ENCODE assay signal across 12 cellular contexts in genomic region chr7:123712619-123713018, GRCh38. TPM values are rescaled to one million over a fixed set of nuclear protein-coding genes. Genes with fewer than 3 reads are reported as not detected.
DNase-seq lines count a peak whose midpoint lies in the region; ATAC-seq lines count a peak whose summit lies in the region.
"Had no signal": no experiment of that assay in that cellular context is flagged by ENCODE, and none has a peak within 500 bp of the region (broad histone marks: within the 10 kb centered on the region; RNA-seq: fewer than 3 reads in every experiment).

No MANE protein-coding gene starts in this region.

- POLR2A ChIA-PET in naive thymus-derived CD4-positive, alpha-beta T cell (lab: Charles Lee), result no interaction called here

- H3K27me3 ChIP-seq in naive thymus-derived CD4-positive, alpha-beta T cell (ENCODE audit: control insufficient read depth in 2 of 2, insufficient read depth in 2 of 2, low read length in 2 of 2), result no peaks in the 10 kb centered on the region

- peaks cover 59% of the 10 kb centered on the region for H3K4me1 Mint-ChIP-seq in activated T-helper 1 cell treated with anti-CD3 and anti-CD28 coated beads, Interleukin-12 subunit alpha, Interleukin-12 subunit beta, Interleukin-2, Interleukin-4 antibody, amounts not matched to agents 30 ng/mL and 10 ng/mL and 1 ng/mL, durations not matched to agents 14 hours and 24 hours and 36 hours (ENCODE audit: low read depth)
- peaks cover 37 to 72% (median 69%) of the 10 kb centered on the region in 7 donors for H3K4me1 Mint-ChIP-seq in naive thymus-derived CD4-positive, alpha-beta T cell

- H3K4me1 ChIP-seq in naive thymus-derived CD4-positive, alpha-beta T cell (ENCODE audit: control insufficient read depth in 2 of 2, insufficient read depth in 2 of 2, low read length in 2 of 2), result peaks cover 0 to 27% of the 10 kb centered on the region in 2 donors

- H3K4me3 ChIP-seq in naive thymus-derived CD4-positive, alpha-beta T cell (ENCODE audit: low read length), result no peak overlapping the region
- H3K4me3 ChIP-seq: lung had no signal

- H3K4me3 Mint-ChIP-seq in activated T-helper 1 cell treated with anti-CD3 and anti-CD28 coated beads, Interleukin-12 subunit alpha, Interleukin-12 subunit beta, Interleukin-2, Interleukin-4 antibody, amounts not matched to agents 30 ng/mL and 10 ng/mL and 1 ng/mL, durations not matched to agents 14 hours and 24 hours and 36 hours, result no peak overlapping the region
- H3K4me3 Mint-ChIP-seq in naive thymus-derived CD4-positive, alpha-beta T cell, result peak overlapping the region in 6 of 10 donors; percentile 3 to 67 (median 38)
- H3K4me3 Mint-ChIP-seq: activated B cell treated with CpG ODN at 0.5 μM for 24 hours had no signal

- ATAC-seq in HG03095 (IDR thresholded peaks at IDR 0.05; ENCODE audit: unreplicated experiment) (peak; percentile 36), HG03139 (IDR thresholded peaks at IDR 0.05; ENCODE audit: unreplicated experiment) (no peak)
- ATAC-seq in naive thymus-derived CD4-positive, alpha-beta T cell, result no peak

- peaks cover 13% of the 10 kb centered on the region for H3K36me3 Mint-ChIP-seq in activated T-helper 1 cell treated with anti-CD3 and anti-CD28 coated beads, Interleukin-12 subunit alpha, Interleukin-12 subunit beta, Interleukin-2, Interleukin-4 antibody, amounts not matched to agents 30 ng/mL and 10 ng/mL and 1 ng/mL, durations not matched to agents 14 hours and 24 hours and 36 hours (ENCODE audit: low read depth)
- H3K36me3 Mint-ChIP-seq in naive thymus-derived CD4-positive, alpha-beta T cell, result peaks cover 0 to 28% (median 16%) of the 10 kb centered on the region in 5 donors

- H3K9me3 Mint-ChIP-seq in activated T-helper 1 cell treated with anti-CD3 and anti-CD28 coated beads, Interleukin-12 subunit alpha, Interleukin-12 subunit beta, Interleukin-2, Interleukin-4 antibody, amounts not matched to agents 30 ng/mL and 10 ng/mL and 1 ng/mL, durations not matched to agents 14 hours and 24 hours and 36 hours, result no peaks in the 10 kb centered on the region
- no peaks in the 10 kb centered on the region for H3K9me3 Mint-ChIP-seq in naive thymus-derived CD4-positive, alpha-beta T cell
- H3K9me3 Mint-ChIP-seq: activated B cell treated with CpG ODN at 0.5 μM for 24 hours had no signal

- CTCF ChIA-PET in naive thymus-derived CD4-positive, alpha-beta T cell (lab: Charles Lee), result interaction anchor here (1.2 kb wide), 1 partner anchor 218 kb away, joined by 3 read pairs; no protein-coding TSS in a partner anchor

- H3K9me3 ChIP-seq in naive thymus-derived CD4-positive, alpha-beta T cell (ENCODE audit: control insufficient read depth in 2 of 3, low read length in 3 of 3), result no peaks in the 10 kb centered on the region

- peak overlapping the region; percentile 9 for H3K27ac Mint-ChIP-seq in activated T-helper 1 cell treated with anti-CD3 and anti-CD28 coated beads, Interleukin-12 subunit alpha, Interleukin-12 subunit beta, Interleukin-2, Interleukin-4 antibody, amounts not matched to agents 30 ng/mL and 10 ng/mL and 1 ng/mL, durations not matched to agents 14 hours and 24 hours and 36 hours
- peak overlapping the region in 5 of 9 donors; percentile 0 to 44 (median 13) for H3K27ac Mint-ChIP-seq in naive thymus-derived CD4-positive, alpha-beta T cell
- H3K27ac Mint-ChIP-seq: activated B cell treated with CpG ODN at 0.5 μM for 24 hours had no signal

- H3K36me3 ChIP-seq in naive thymus-derived CD4-positive, alpha-beta T cell (ENCODE audit: control insufficient read depth in 2 of 3, insufficient read depth in 3 of 3, low read length in 3 of 3), result peaks cover 0 to 10% (median 0%) of the 10 kb centered on the region in 3 experiments

- no peak overlapping the region for H3K27ac ChIP-seq in naive thymus-derived CD4-positive, alpha-beta T cell (ENCODE audit: low read depth, low read length)

- DNase-seq in SKM-1 treated with dmso at 0.1 percent for 144 hours (lab: John Stamatoyannopoulos, UW; ENCODE audit: unreplicated experiment), result peak; percentile 4
- no peak for DNase-seq in SKM-1 (lab: John Stamatoyannopoulos, UW; ENCODE audit: unreplicated experiment)
- no peak for DNase-seq in activated T-helper 1 cell treated with anti-CD3 and anti-CD28 coated beads, Interleukin-12 subunit alpha, Interleukin-12 subunit beta, Interleukin-2, Interleukin-4 antibody, amounts not matched to agents 30 ng/mL and 10 ng/mL and 1 ng/mL, durations not matched to agents 14 hours and 24 hours and 36 hours (ENCODE audit: low spot score)
- DNase-seq in naive thymus-derived CD4-positive, alpha-beta T cell, result no peak
- DNase-seq in SW 1271 (lab: John Stamatoyannopoulos, UW), result no peak
- DNase-seq in cerebellar nuclear complex (lab: John Stamatoyannopoulos, UW), result no peak
- DNase-seq: activated B cell treated with CpG ODN at 0.5 μM for 24 hours, aorta had no signal

- intact Hi-C loops in activated T-helper 1 cell treated with anti-CD3 and anti-CD28 coated beads, Interleukin-12 subunit alpha, Interleukin-12 subunit beta, Interleukin-2, Interleukin-4 antibody, amounts not matched to agents 30 ng/mL and 10 ng/mL and 1 ng/mL, durations not matched to agents 14 hours and 24 hours and 36 hours (cut with micrococcal nuclease), result loop anchor here (1.0 to 2.0 kb wide), 3 partner anchors 37 to 112 kb away; partner anchors contain the start of gene WASL
- intact Hi-C loops in naive thymus-derived CD4-positive, alpha-beta T cell (cut with micrococcal nuclease), result no loop called here

- H3K27me3 Mint-ChIP-seq in activated T-helper 1 cell treated with anti-CD3 and anti-CD28 coated beads, Interleukin-12 subunit alpha, Interleukin-12 subunit beta, Interleukin-2, Interleukin-4 antibody, amounts not matched to agents 30 ng/mL and 10 ng/mL and 1 ng/mL, durations not matched to agents 14 hours and 24 hours and 36 hours (ENCODE audit: insufficient read depth), result no peaks in the 10 kb centered on the region
- H3K27me3 Mint-ChIP-seq in naive thymus-derived CD4-positive, alpha-beta T cell, result no peaks in the 10 kb centered on the region
- H3K27me3 Mint-ChIP-seq: activated B cell treated with CpG ODN at 0.5 μM for 24 hours had no signal

RNA-seq across cellular contexts. Expression of gene WASL, which starts 36.2 kb away (rescaled TPM):
- total RNA-seq in activated T-helper 1 cell treated with anti-CD3 and anti-CD28 coated beads, Interleukin-12 subunit alpha, Interleukin-12 subunit beta, Interleukin-2, Interleukin-4 antibody, amounts not matched to agents 30 ng/mL and 10 ng/mL and 1 ng/mL, durations not matched to agents 14 hours and 24 hours and 36 hours, result 7.3 and 7.5 TPM in 2 replicates
- total RNA-seq in naive thymus-derived CD4-positive, alpha-beta T cell, result 10 to 100 TPM in 3 of 5 experiments, 1 to 10 TPM in 2; 8.3 to 15.0 (median 10.1) TPM
- polyA plus RNA-seq in naive thymus-derived CD4-positive, alpha-beta T cell, result 1 to 10 TPM; 2.3 to 3.1 TPM

RNA-seq across cellular contexts. Expression of gene LMOD2, which starts 57.0 kb away (rescaled TPM):
- total RNA-seq in activated T-helper 1 cell treated with anti-CD3 and anti-CD28 coated beads, Interleukin-12 subunit alpha, Interleukin-12 subunit beta, Interleukin-2, Interleukin-4 antibody, amounts not matched to agents 30 ng/mL and 10 ng/mL and 1 ng/mL, durations not matched to agents 14 hours and 24 hours and 36 hours, result not detected in 2 replicates
- total RNA-seq in naive thymus-derived CD4-positive, alpha-beta T cell, result not detected
- under 1 TPM; 0.13 to 0.44 TPM for polyA plus RNA-seq in naive thymus-derived CD4-positive, alpha-beta T cell
- total RNA-seq: activated B cell treated with CpG ODN at 0.5 μM for 24 hours, aorta, MCF 10A had no signal
- polyA plus RNA-seq: lung had no signal
